In genomic region chr5:82072138-82072537, GRCh38 we compare ENCODE assay signal across 24 cellular contexts.
"Had no signal": no experiment of that assay in that cellular context is flagged by ENCODE, and none has a peak within 500 bp of the region (broad histone marks: within the 10 kb centered on the region; RNA-seq: fewer than 3 reads in every experiment).

No MANE protein-coding gene starts in this region.

- H3K9ac ChIP-seq: parathyroid adenoma had no signal

- H3K79me2 ChIP-seq: hepatocyte had no signal

- H3K27me3 ChIP-seq: hepatocyte, right lobe of liver, tibial nerve, uterus had no signal

- H3K36me3 ChIP-seq: right lobe of liver, tibial nerve, uterus had no signal

- H3K27ac ChIP-seq: hepatocyte, parathyroid adenoma, psoas muscle, right lobe of liver, tibial nerve, uterus had no signal

- H3K4me1 ChIP-seq: psoas muscle, right lobe of liver, uterus had no signal

- H3K9me3 ChIP-seq: mucosa of descending colon, psoas muscle, right lobe of liver, tibial nerve, uterus had no signal

- ATAC-seq: left cardiac atrium; mucosa of descending colon; naive thymus-derived CD4-positive, alpha-beta T cell; natural killer cell treated with Interleukin-12 subunit alpha and Interleukin-12 subunit beta and Interleukin-15 and Interleukin-18, amount 100 ng/mL, for 72 hours; psoas muscle; stimulated activated memory B cell treated with anti-CD40 and anti-IgM and Interleukin-4, amounts not matched to agents 10 μg/mL and 1 μg/mL and 100 μg/mL, for 72 hours; stimulated activated naive CD8-positive, alpha-beta T cell treated with anti-CD3 and anti-CD28 coated beads, Interleukin-15, amount 100 ng/mL, for 72 hours had no signal

- H3K4me3 ChIP-seq: hepatocyte, lung, mucosa of descending colon, psoas muscle, right lobe of liver, smooth muscle cell, tibial nerve, uterus had no signal

- H3K4me2 ChIP-seq: hepatocyte, smooth muscle cell had no signal

- DNase-seq: islet precursor cell; kidney glomerular epithelial cell; left cardiac atrium; midbrain; mucosa of descending colon; naive thymus-derived CD4-positive, alpha-beta T cell; nucleus accumbens; psoas muscle; right lobe of liver; stimulated activated CD4-positive, alpha-beta T cell treated with anti-CD3 and anti-CD28 coated beads, Interleukin-1b, Interleukin-23, amount 100 ng/mL, for 48 hours; stimulated activated CD4-positive, alpha-beta T cell treated with anti-CD3 and anti-CD28 coated beads, Interleukin-2, amount 100 ng/mL, for 48 hours; stimulated activated CD4-positive, alpha-beta T cell treated with anti-CD3 and anti-CD28 coated beads, Interleukin-4, amount 100 ng/mL, for 4 hours; stimulated activated CD8-positive, alpha-beta memory T cell treated with anti-CD3 and anti-CD28 coated beads, Interleukin-4, amount 100 ng/mL, for 48 hours; stimulated activated naive CD4-positive, alpha-beta T cell treated with Interleukin-2 at 50 U/mL for 16 hours; stimulated activated naive CD8-positive, alpha-beta T cell treated with anti-CD3 and anti-CD28 coated beads, Interleukin-15, amount 100 ng/mL, for 72 hours; substantia nigra; uterus had no signal

- H2AFZ ChIP-seq: hepatocyte, parathyroid adenoma had no signal
